ENCODE assay signal across 8 cellular contexts in genomic region chr1:207823880-207824566, GRCh38.
A peak's percentile ranks its signal among the peaks of the same experiment; 100 is the strongest.
DNase-seq lines count a peak whose midpoint lies in the region; ATAC-seq and TF ChIP-seq lines count a peak whose summit lies in the region.

No MANE protein-coding gene starts in this region.

- H3K36me3 ChIP-seq in Caco-2 (ENCODE audit: control insufficient read depth, insufficient read depth, low read length) (peaks cover 1% of the 10 kb centered on the region), lower lobe of right lung (peaks cover 23% of the 10 kb centered on the region)

- intact Hi-C loops in Caco-2 (cut with micrococcal nuclease; ENCODE audit: unreplicated experiment) = no loop called here
- intact Hi-C loops in lower lobe of right lung (cut with DNase I) = no loop called here

- H3K4me3 ChIP-seq in Caco-2 (ENCODE audit: low read depth, low read length) (peak overlapping the region; percentile 28), lower lobe of right lung (peak overlapping the region; percentile 76)

- H3K9me3 ChIP-seq in Caco-2 (no peaks in the 10 kb centered on the region), lower lobe of right lung (no peaks in the 10 kb centered on the region)

- DNase-seq in Caco-2 = peak; percentile 63 to 71
- DNase-seq in MV-4-11 (lab: John Stamatoyannopoulos, UW) = peak; percentile 88
- DNase-seq in activated CD4-positive, alpha-beta memory T cell treated with anti-CD3 and anti-CD28 coated beads, Interleukin-2, amount 10 ng/mL, durations not matched to agents 7 days and 5 days = peak; percentile 80
- peak; percentile 84 to 88 for DNase-seq in dermis microvascular lymphatic vessel endothelial cell (ENCODE audit: low read depth in 2 of 2)
- peak; percentile 88 for DNase-seq in lower lobe of right lung
- peak; percentile 84 for DNase-seq in stimulated activated CD4-positive, alpha-beta T cell treated with anti-CD3 and anti-CD28 coated beads, Interleukin-4, amount 100 ng/mL, for 24 hours
- DNase-seq in SW480 (ENCODE audit: low spot score) = no peak

- ATAC-seq in GM21529 (IDR thresholded peaks at IDR 0.05; ENCODE audit: unreplicated experiment) = peak; percentile 16
- ATAC-seq in lower lobe of right lung = peak; percentile 76 to 83

- H3K4me1 ChIP-seq in Caco-2 (peaks cover 40% of the 10 kb centered on the region), lower lobe of right lung (peaks cover 84% of the 10 kb centered on the region)

- no TSS peak for BruUV-seq in Caco-2 (replicated peaks; lab: Mats Ljungman, UMichigan)

- TF ChIP-seq CTCF in Caco-2 (IDR thresholded peaks at IDR 0.05; ENCODE audit: insufficient read depth in 1 of 2, low read depth in 1 of 2, low read length in 1 of 2, severe bottlenecking in 1 of 2, unreplicated experiment in 1 of 2) (peak; percentile 47 to 52), lower lobe of right lung (IDR thresholded peaks at IDR 0.05) (peak; percentile 68)

- peak overlapping the region; percentile 74 for H3K4me3 Mint-ChIP-seq in Caco-2 (ENCODE audit: unreplicated experiment)
- H3K4me3 Mint-ChIP-seq in activated CD4-positive, alpha-beta memory T cell treated with anti-CD3 and anti-CD28 coated beads, Interleukin-2, amount 10 ng/mL, durations not matched to agents 7 days and 5 days = peak overlapping the region; percentile 76

- H3K27me3 Mint-ChIP-seq in Caco-2 (ENCODE audit: insufficient read depth, unreplicated experiment) = no peaks in the 10 kb centered on the region
- no peaks in the 10 kb centered on the region for H3K27me3 Mint-ChIP-seq in activated CD4-positive, alpha-beta memory T cell treated with anti-CD3 and anti-CD28 coated beads, Interleukin-2, amount 10 ng/mL, durations not matched to agents 7 days and 5 days

- peaks cover 53% of the 10 kb centered on the region for H3K4me1 Mint-ChIP-seq in Caco-2 (ENCODE audit: low read depth, unreplicated experiment)
- H3K4me1 Mint-ChIP-seq in activated CD4-positive, alpha-beta memory T cell treated with anti-CD3 and anti-CD28 coated beads, Interleukin-2, amount 10 ng/mL, durations not matched to agents 7 days and 5 days = peaks cover 78% of the 10 kb centered on the region

- H3K27ac ChIP-seq in lower lobe of right lung = peak overlapping the region; percentile 99

- no peaks in the 10 kb centered on the region for H3K9me3 Mint-ChIP-seq in Caco-2 (ENCODE audit: unreplicated experiment)
- H3K9me3 Mint-ChIP-seq in activated CD4-positive, alpha-beta memory T cell treated with anti-CD3 and anti-CD28 coated beads, Interleukin-2, amount 10 ng/mL, durations not matched to agents 7 days and 5 days = no peaks in the 10 kb centered on the region

- POLR2A ChIA-PET in Caco-2 (lab: Charles Lee) = interaction anchor here (0.6 kb wide), 1 partner anchor 21 kb away, joined by 6 read pairs; no protein-coding TSS in a partner anchor
- POLR2A ChIA-PET in activated CD4-positive, alpha-beta memory T cell treated with anti-CD3 and anti-CD28 coated beads, Interleukin-2, amount 10 ng/mL, durations not matched to agents 7 days and 5 days (lab: Charles Lee) = interaction anchor here (0.9 to 9.7 kb wide), 17 partner anchors 8 to 139 kb away, joined by 3 to 151 read pairs (median 5); partner anchors contain the start of gene CD46

- H3K27me3 ChIP-seq in Caco-2 (replicated peaks; ENCODE audit: control insufficient read depth, insufficient read depth, low read length) = no peaks in the 10 kb centered on the region
- no peaks in the 10 kb centered on the region for H3K27me3 ChIP-seq in lower lobe of right lung (ENCODE audit: low read depth)

- peaks cover 27% of the 10 kb centered on the region for H3K36me3 Mint-ChIP-seq in Caco-2 (ENCODE audit: insufficient read depth, unreplicated experiment)
- H3K36me3 Mint-ChIP-seq in activated CD4-positive, alpha-beta memory T cell treated with anti-CD3 and anti-CD28 coated beads, Interleukin-2, amount 10 ng/mL, durations not matched to agents 7 days and 5 days (ENCODE audit: low read depth) = peaks cover 39% of the 10 kb centered on the region

- H3K27ac Mint-ChIP-seq in Caco-2 (ENCODE audit: unreplicated experiment) = peak overlapping the region; percentile 80
- peak overlapping the region; percentile 99 for H3K27ac Mint-ChIP-seq in activated CD4-positive, alpha-beta memory T cell treated with anti-CD3 and anti-CD28 coated beads, Interleukin-2, amount 10 ng/mL, durations not matched to agents 7 days and 5 days

- CTCF ChIA-PET in Caco-2 (lab: Charles Lee) = interaction anchor here (0.6 to 1.5 kb wide), 9 partner anchors 12 to 1322 kb away, joined by 3 to 9 read pairs (median 3); partner anchors contain the start of gene CD46
- CTCF ChIA-PET in activated CD4-positive, alpha-beta memory T cell treated with anti-CD3 and anti-CD28 coated beads, Interleukin-2, amount 10 ng/mL, durations not matched to agents 7 days and 5 days (lab: Charles Lee) = interaction anchor here (0.6 to 12.4 kb wide), 16 partner anchors 9 to 865 kb away, joined by 3 to 297 read pairs (median 5); no protein-coding TSS in a partner anchor
